ENCODE assay signal across 13 cellular contexts in genomic region chr15:67745059-67745993, GRCh38.
DNase-seq lines count a peak whose midpoint lies in the region; ATAC-seq, FAIRE-seq and TF ChIP-seq lines count a peak whose summit lies in the region.
"Had no signal": no experiment of that assay in that cellular context is flagged by ENCODE, and none has a peak within 500 bp of the region (broad histone marks: within the 10 kb centered on the region; RNA-seq: fewer than 3 reads in every experiment).

No MANE protein-coding gene starts in this region.

- peaks cover 77% of the 10 kb centered on the region for H3K4me1 Mint-ChIP-seq in activated naive CD4-positive, alpha-beta T cell treated with anti-CD3 and anti-CD28 coated beads, Interleukin-2, amount 50 U/mL, for 24 hours
- H3K4me1 Mint-ChIP-seq in activated naive CD4-positive, alpha-beta T cell treated with anti-CD3 and anti-CD28 coated beads, Interleukin-2, amount 10 ng/mL, durations not matched to agents 7 days and 5 days = peaks cover 42% of the 10 kb centered on the region

- CTCF ChIA-PET in activated naive CD4-positive, alpha-beta T cell treated with anti-CD3 and anti-CD28 coated beads, Interleukin-2, amount 10 ng/mL, durations not matched to agents 7 days and 5 days (lab: Charles Lee) = no interaction called here

- H3K36me3 ChIP-seq in RWPE2 (ENCODE audit: low read depth) = no peaks in the 10 kb centered on the region

- peaks cover 32% of the 10 kb centered on the region for H3K4me1 ChIP-seq in RWPE2 (ENCODE audit: insufficient read depth, poor library complexity, severe bottlenecking)

- DNase-seq in activated naive CD4-positive, alpha-beta T cell treated with anti-CD3 and anti-CD28 coated beads, Interleukin-2, amount 10 ng/mL, durations not matched to agents 7 days and 5 days = no peak
- DNase-seq in RWPE2 (ENCODE audit: low spot score) (no peak), fibroblast of gingiva (ENCODE audit: low read depth) (peak; percentile 48), urothelium cell line (ENCODE audit: low spot score) (no peak), SKM-1 (lab: John Stamatoyannopoulos, UW; ENCODE audit: unreplicated experiment) (no peak), GM19240 (ENCODE audit: insufficient read length, low spot score) (no peak)
- DNase-seq: activated CD4-positive, alpha-beta T cell treated with anti-CD3 and anti-CD28 coated beads, Interleukin-2, amount 50 U/mL, for 1 hour; Right ventricle myocardium superior had no signal

- H3K27ac ChIP-seq in RWPE2 (ENCODE audit: poor library complexity, severe bottlenecking) = peak overlapping the region; percentile 73
- H3K27ac ChIP-seq: BLaER1, esophagus muscularis mucosa had no signal

- peak; percentile 92 for FAIRE-seq in urothelium cell line (lab: Jason Lieb, UNC)

- peaks cover 2% of the 10 kb centered on the region for H3K36me3 Mint-ChIP-seq in activated naive CD4-positive, alpha-beta T cell treated with anti-CD3 and anti-CD28 coated beads, Interleukin-2, amount 50 U/mL, for 24 hours
- H3K36me3 Mint-ChIP-seq in activated naive CD4-positive, alpha-beta T cell treated with anti-CD3 and anti-CD28 coated beads, Interleukin-2, amount 10 ng/mL, durations not matched to agents 7 days and 5 days = peaks cover 3% of the 10 kb centered on the region

- no peaks in the 10 kb centered on the region for H3K9me3 ChIP-seq in RWPE2 (ENCODE audit: severe bottlenecking)
- H3K9me3 ChIP-seq: BLaER1, esophagus muscularis mucosa had no signal

- no peaks in the 10 kb centered on the region for H3K27me3 ChIP-seq in RWPE2 (ENCODE audit: insufficient read depth, poor library complexity, severe bottlenecking)
- H3K27me3 ChIP-seq: BLaER1, esophagus muscularis mucosa had no signal

- peak overlapping the region; percentile 77 for H3K4me3 Mint-ChIP-seq in activated naive CD4-positive, alpha-beta T cell treated with anti-CD3 and anti-CD28 coated beads, Interleukin-2, amount 50 U/mL, for 24 hours
- H3K4me3 Mint-ChIP-seq in activated naive CD4-positive, alpha-beta T cell treated with anti-CD3 and anti-CD28 coated beads, Interleukin-2, amount 10 ng/mL, durations not matched to agents 7 days and 5 days = no peak overlapping the region

- H3K9me3 Mint-ChIP-seq in activated naive CD4-positive, alpha-beta T cell treated with anti-CD3 and anti-CD28 coated beads, Interleukin-2, amount 50 U/mL, for 24 hours = no peaks in the 10 kb centered on the region
- no peaks in the 10 kb centered on the region for H3K9me3 Mint-ChIP-seq in activated naive CD4-positive, alpha-beta T cell treated with anti-CD3 and anti-CD28 coated beads, Interleukin-2, amount 10 ng/mL, durations not matched to agents 7 days and 5 days

- H3K27ac Mint-ChIP-seq in activated naive CD4-positive, alpha-beta T cell treated with anti-CD3 and anti-CD28 coated beads, Interleukin-2, amount 50 U/mL, for 24 hours = peak overlapping the region; percentile 88
- H3K27ac Mint-ChIP-seq in activated naive CD4-positive, alpha-beta T cell treated with anti-CD3 and anti-CD28 coated beads, Interleukin-2, amount 10 ng/mL, durations not matched to agents 7 days and 5 days = no peak overlapping the region

- peak; percentile 21; the same call in 1 of the 3 replicates for ATAC-seq in RWPE2 (ENCODE audit: low read depth)
- ATAC-seq in HG03460 (IDR thresholded peaks at IDR 0.05; ENCODE audit: unreplicated experiment) = no peak
- ATAC-seq: left lobe of liver had no signal

- TF ChIP-seq CTCF in RWPE2 (IDR thresholded peaks at IDR 0.05; ENCODE audit: poor library complexity, severe bottlenecking) = no peak

- no peaks in the 10 kb centered on the region for H3K27me3 Mint-ChIP-seq in activated naive CD4-positive, alpha-beta T cell treated with anti-CD3 and anti-CD28 coated beads, Interleukin-2, amount 50 U/mL, for 24 hours
- no peaks in the 10 kb centered on the region for H3K27me3 Mint-ChIP-seq in activated naive CD4-positive, alpha-beta T cell treated with anti-CD3 and anti-CD28 coated beads, Interleukin-2, amount 10 ng/mL, durations not matched to agents 7 days and 5 days

- no peak overlapping the region for H3K4me3 ChIP-seq in RWPE2 (ENCODE audit: severe bottlenecking)
- H3K4me3 ChIP-seq: BLaER1, esophagus muscularis mucosa had no signal
